In the genomic region with DNA sequence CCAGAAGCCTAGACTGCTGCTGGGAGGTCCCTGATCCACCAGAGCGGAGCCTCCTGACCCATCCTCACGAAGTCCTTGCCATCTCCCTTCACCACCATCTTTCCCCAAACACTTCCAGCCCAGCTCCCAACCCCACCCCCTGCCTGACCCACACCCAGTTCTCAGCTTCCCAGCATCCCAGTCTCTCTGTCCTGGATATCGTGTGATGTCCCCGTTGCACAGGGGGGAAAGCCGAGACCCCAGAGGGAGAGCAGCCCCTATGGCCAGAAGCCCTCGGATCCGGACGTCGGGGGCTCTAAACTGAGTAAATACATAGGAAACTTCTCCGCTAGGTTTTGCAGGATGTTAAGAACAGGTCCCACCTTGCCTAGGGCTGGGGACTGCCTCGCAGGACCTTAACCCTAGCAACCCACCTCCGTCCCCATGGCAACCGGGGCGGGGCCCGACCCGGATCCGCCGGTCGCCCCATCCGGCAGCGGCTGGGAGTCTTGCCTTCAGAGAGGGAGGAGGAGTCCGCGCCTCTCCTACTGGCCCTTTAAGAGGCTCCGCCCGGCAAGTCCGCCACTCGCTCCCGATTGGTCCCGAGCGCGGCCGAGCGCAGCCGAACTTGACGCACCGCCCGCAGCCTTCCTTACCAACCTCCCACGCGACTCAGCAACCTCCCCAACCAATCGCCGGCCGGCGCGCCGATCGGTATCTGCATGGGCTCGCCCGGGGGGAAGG, we compare ENCODE assay signal across 1 cellular context.
A peak's percentile ranks its signal among the peaks of the same experiment; 100 is the strongest.
TF ChIP-seq lines count a peak whose summit lies in the region.

No MANE protein-coding gene starts in this region.

TF ChIP-seq in HepG2, 621 proteins besides CTCF, POLR2A, EP300 and RAD21 (continued from another document and continues in another):
- TF ChIP-seq, protein P1, sequence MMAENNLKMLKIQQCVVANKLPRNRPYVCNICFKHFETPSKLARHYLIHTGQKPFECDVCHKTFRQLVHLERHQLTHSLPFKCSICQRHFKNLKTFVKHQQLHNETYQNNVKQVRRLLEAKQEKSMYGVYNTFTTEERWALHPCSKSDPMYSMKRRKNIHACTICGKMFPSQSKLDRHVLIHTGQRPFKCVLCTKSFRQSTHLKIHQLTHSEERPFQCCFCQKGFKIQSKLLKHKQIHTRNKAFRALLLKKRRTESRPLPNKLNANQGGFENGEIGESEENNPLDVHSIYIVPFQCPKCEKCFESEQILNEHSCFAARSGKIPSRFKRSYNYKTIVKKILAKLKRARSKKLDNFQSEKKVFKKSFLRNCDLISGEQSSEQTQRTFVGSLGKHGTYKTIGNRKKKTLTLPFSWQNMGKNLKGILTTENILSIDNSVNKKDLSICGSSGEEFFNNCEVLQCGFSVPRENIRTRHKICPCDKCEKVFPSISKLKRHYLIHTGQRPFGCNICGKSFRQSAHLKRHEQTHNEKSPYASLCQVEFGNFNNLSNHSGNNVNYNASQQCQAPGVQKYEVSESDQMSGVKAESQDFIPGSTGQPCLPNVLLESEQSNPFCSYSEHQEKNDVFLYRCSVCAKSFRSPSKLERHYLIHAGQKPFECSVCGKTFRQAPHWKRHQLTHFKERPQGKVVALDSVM (CRISPR knock-in tag; IDR thresholded peaks at IDR 0.05): 0 out of 2 replicates have a peak, but pooled peaks have one; percentile 26
- no peak for TF ChIP-seq SP1 (IDR thresholded peaks at IDR 0.05)
- peak; percentile 81 for TF ChIP-seq SP1 (CRISPR knock-in tag; IDR thresholded peaks at IDR 0.05)
- TF ChIP-seq ISX (CRISPR knock-in tag; conservative IDR thresholded peaks at IDR 0.05): no peak
- TF ChIP-seq ZNF24 (IDR thresholded peaks at IDR 0.05): no peak
- peak; percentile 63 for TF ChIP-seq MAZ (IDR thresholded peaks at IDR 0.05; ENCODE audit: borderline replicate concordance, low read depth, low read length)
- TF ChIP-seq MAZ (CRISPR knock-in tag; IDR thresholded peaks at IDR 0.05; ENCODE audit: low read depth): peak; percentile 33; the same call in 1 of the 2 replicates
- no peak for TF ChIP-seq ZNF749 (CRISPR knock-in tag; IDR thresholded peaks at IDR 0.05; ENCODE audit: borderline replicate concordance)
- TF ChIP-seq PHF8 (CRISPR knock-in tag; IDR thresholded peaks at IDR 0.05): no peak
- 0 out of 2 replicates have a peak, but pooled peaks have one; percentile 25 for TF ChIP-seq BHLHE40 (IDR thresholded peaks at IDR 0.05; ENCODE audit: low read length)
- TF ChIP-seq SP2 (CRISPR knock-in tag; IDR thresholded peaks at IDR 0.05): peak; percentile 81
- TF ChIP-seq, protein P2, sequence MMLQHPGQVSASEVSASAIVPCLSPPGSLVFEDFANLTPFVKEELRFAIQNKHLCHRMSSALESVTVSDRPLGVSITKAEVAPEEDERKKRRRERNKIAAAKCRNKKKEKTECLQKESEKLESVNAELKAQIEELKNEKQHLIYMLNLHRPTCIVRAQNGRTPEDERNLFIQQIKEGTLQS (CRISPR knock-in tag; IDR thresholded peaks at IDR 0.05): no peak
- no peak for TF ChIP-seq IRF2 (CRISPR knock-in tag; IDR thresholded peaks at IDR 0.05)
- no peak for TF ChIP-seq SMAD1 (CRISPR knock-in tag; IDR thresholded peaks at IDR 0.05; ENCODE audit: borderline replicate concordance, low read depth)
- TF ChIP-seq GLI4 (CRISPR knock-in tag; IDR thresholded peaks at IDR 0.05; ENCODE audit: borderline replicate concordance): no peak
- TF ChIP-seq, protein P3, sequence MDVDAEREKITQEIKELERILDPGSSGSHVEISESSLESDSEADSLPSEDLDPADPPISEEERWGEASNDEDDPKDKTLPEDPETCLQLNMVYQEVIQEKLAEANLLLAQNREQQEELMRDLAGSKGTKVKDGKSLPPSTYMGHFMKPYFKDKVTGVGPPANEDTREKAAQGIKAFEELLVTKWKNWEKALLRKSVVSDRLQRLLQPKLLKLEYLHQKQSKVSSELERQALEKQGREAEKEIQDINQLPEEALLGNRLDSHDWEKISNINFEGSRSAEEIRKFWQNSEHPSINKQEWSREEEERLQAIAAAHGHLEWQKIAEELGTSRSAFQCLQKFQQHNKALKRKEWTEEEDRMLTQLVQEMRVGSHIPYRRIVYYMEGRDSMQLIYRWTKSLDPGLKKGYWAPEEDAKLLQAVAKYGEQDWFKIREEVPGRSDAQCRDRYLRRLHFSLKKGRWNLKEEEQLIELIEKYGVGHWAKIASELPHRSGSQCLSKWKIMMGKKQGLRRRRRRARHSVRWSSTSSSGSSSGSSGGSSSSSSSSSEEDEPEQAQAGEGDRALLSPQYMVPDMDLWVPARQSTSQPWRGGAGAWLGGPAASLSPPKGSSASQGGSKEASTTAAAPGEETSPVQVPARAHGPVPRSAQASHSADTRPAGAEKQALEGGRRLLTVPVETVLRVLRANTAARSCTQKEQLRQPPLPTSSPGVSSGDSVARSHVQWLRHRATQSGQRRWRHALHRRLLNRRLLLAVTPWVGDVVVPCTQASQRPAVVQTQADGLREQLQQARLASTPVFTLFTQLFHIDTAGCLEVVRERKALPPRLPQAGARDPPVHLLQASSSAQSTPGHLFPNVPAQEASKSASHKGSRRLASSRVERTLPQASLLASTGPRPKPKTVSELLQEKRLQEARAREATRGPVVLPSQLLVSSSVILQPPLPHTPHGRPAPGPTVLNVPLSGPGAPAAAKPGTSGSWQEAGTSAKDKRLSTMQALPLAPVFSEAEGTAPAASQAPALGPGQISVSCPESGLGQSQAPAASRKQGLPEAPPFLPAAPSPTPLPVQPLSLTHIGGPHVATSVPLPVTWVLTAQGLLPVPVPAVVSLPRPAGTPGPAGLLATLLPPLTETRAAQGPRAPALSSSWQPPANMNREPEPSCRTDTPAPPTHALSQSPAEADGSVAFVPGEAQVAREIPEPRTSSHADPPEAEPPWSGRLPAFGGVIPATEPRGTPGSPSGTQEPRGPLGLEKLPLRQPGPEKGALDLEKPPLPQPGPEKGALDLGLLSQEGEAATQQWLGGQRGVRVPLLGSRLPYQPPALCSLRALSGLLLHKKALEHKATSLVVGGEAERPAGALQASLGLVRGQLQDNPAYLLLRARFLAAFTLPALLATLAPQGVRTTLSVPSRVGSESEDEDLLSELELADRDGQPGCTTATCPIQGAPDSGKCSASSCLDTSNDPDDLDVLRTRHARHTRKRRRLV (CRISPR knock-in tag; IDR thresholded peaks at IDR 0.05): peak; percentile 78; the same call in 1 of the 2 replicates
- TF ChIP-seq CREB1 (IDR thresholded peaks at IDR 0.05): peak; percentile 78
- peak; percentile 57; the same call in 1 of the 2 replicates for TF ChIP-seq CREB1 (CRISPR knock-in tag; IDR thresholded peaks at IDR 0.05)
- no peak for TF ChIP-seq ISL2 (CRISPR knock-in tag; IDR thresholded peaks at IDR 0.05)
- 0 out of 2 replicates have a peak, but pooled peaks have one; percentile 23 for TF ChIP-seq ZNF572 (CRISPR knock-in tag; IDR thresholded peaks at IDR 0.05)
- TF ChIP-seq FLYWCH1 (CRISPR knock-in tag; IDR thresholded peaks at IDR 0.05): no peak
- no peak for TF ChIP-seq MLLT10 (CRISPR knock-in tag; IDR thresholded peaks at IDR 0.05)
- TF ChIP-seq AKNA (CRISPR knock-in tag; IDR thresholded peaks at IDR 0.05; ENCODE audit: borderline replicate concordance): no peak
- peak; percentile 89 for TF ChIP-seq NFYC (CRISPR knock-in tag; IDR thresholded peaks at IDR 0.05)
- peak; percentile 80 for TF ChIP-seq RFX5 (IDR thresholded peaks at IDR 0.05; ENCODE audit: low read depth, low read length)
- TF ChIP-seq MNT (IDR thresholded peaks at IDR 0.05): 0 out of 2 replicates have a peak, but pooled peaks have one; percentile 14
- no peak for TF ChIP-seq ZBTB26 (CRISPR knock-in tag; IDR thresholded peaks at IDR 0.05; ENCODE audit: borderline replicate concordance)
- TF ChIP-seq DNMT1 (CRISPR knock-in tag; IDR thresholded peaks at IDR 0.05): no peak
- TF ChIP-seq SOX5 (CRISPR knock-in tag; IDR thresholded peaks at IDR 0.05; ENCODE audit: borderline replicate concordance): 0 out of 2 replicates have a peak, but pooled peaks have one; percentile 23
- TF ChIP-seq MEF2D (CRISPR knock-in tag; IDR thresholded peaks at IDR 0.05): no peak
- TF ChIP-seq, protein P4, sequence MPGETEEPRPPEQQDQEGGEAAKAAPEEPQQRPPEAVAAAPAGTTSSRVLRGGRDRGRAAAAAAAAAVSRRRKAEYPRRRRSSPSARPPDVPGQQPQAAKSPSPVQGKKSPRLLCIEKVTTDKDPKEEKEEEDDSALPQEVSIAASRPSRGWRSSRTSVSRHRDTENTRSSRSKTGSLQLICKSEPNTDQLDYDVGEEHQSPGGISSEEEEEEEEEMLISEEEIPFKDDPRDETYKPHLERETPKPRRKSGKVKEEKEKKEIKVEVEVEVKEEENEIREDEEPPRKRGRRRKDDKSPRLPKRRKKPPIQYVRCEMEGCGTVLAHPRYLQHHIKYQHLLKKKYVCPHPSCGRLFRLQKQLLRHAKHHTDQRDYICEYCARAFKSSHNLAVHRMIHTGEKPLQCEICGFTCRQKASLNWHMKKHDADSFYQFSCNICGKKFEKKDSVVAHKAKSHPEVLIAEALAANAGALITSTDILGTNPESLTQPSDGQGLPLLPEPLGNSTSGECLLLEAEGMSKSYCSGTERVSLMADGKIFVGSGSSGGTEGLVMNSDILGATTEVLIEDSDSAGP (CRISPR knock-in tag; IDR thresholded peaks at IDR 0.05; ENCODE audit: borderline replicate concordance): peak; percentile 100
- peak; percentile 98 for TF ChIP-seq HNRNPLL (IDR thresholded peaks at IDR 0.05; ENCODE audit: low read depth, low read length, poor library complexity, severe bottlenecking)
- no peak for TF ChIP-seq SMARCE1 (IDR thresholded peaks at IDR 0.05; ENCODE audit: borderline replicate concordance)
- TF ChIP-seq, protein P5, sequence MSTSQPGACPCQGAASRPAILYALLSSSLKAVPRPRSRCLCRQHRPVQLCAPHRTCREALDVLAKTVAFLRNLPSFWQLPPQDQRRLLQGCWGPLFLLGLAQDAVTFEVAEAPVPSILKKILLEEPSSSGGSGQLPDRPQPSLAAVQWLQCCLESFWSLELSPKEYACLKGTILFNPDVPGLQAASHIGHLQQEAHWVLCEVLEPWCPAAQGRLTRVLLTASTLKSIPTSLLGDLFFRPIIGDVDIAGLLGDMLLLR (CRISPR knock-in tag; IDR thresholded peaks at IDR 0.05): no peak
- TF ChIP-seq ZNF672 (CRISPR knock-in tag; IDR thresholded peaks at IDR 0.05): no peak
- TF ChIP-seq ELF1 (CRISPR knock-in tag; IDR thresholded peaks at IDR 0.05): peak; percentile 41; the same call in 1 of the 2 replicates
- TF ChIP-seq JARID2 (CRISPR knock-in tag; IDR thresholded peaks at IDR 0.05; ENCODE audit: insufficient replicate concordance): no peak
